19 cellular contexts compared by ENCODE assay signal in genomic region chr1:212903664-212904063, GRCh38. TPM values are rescaled to one million over a fixed set of nuclear protein-coding genes. Genes with fewer than 3 reads are reported as not detected.
DNase-seq lines count a peak whose midpoint lies in the region; ATAC-seq, FAIRE-seq and TF ChIP-seq lines count a peak whose summit lies in the region.
"Had no signal": no experiment of that assay in that cellular context is flagged by ENCODE, and none has a peak within 500 bp of the region (broad histone marks: within the 10 kb centered on the region; RNA-seq: fewer than 3 reads in every experiment).

No MANE protein-coding gene starts in this region.

- TF ChIP-seq POLR2A in HepG2 (IDR thresholded peaks at IDR 0.05; ENCODE audit: insufficient read depth in 1 of 2, low read depth in 2 of 2, low read length in 2 of 2) (no peak), right lobe of liver (IDR thresholded peaks at IDR 0.05) (no peak)

- H3K9ac ChIP-seq in HepG2 (ENCODE audit: insufficient read depth, low read depth, low read length) = no peak overlapping the region
- H3K9ac ChIP-seq in adipocyte (ENCODE audit: low read length) = no peak overlapping the region
- H3K9ac ChIP-seq: BLaER1 had no signal

- POLR2A ChIA-PET in HepG2 (lab: Yijun Ruan, JAX) = no interaction called here

- H3K4me3 ChIP-seq in HepG2 (replicated peaks in 1 of 3; ENCODE audit: insufficient read depth in 1 of 3, low read depth in 2 of 3, low read length in 3 of 3) = no peak overlapping the region
- H3K4me3 ChIP-seq in right lobe of liver = no peak overlapping the region
- no peak overlapping the region for H3K4me3 ChIP-seq in adipocyte (ENCODE audit: low read length)
- H3K4me3 ChIP-seq in HAP-1 = no peak overlapping the region
- H3K4me3 ChIP-seq: BLaER1 had no signal

- WGBS in HepG2 (ENCODE audit: low lambda C conversion rate) = 85% methylated on average over 1 of the region's 1 CpG
- WGBS in right lobe of liver (ENCODE audit: insufficient coverage, low coverage, low lambda C conversion rate, missing lambda C conversion rate) = 90% methylated on average over 1 of the region's 1 CpG

- H3K9me3 ChIP-seq in HepG2 (ENCODE audit: low read length) = peaks cover 11% of the 10 kb centered on the region
- H3K9me3 ChIP-seq in right lobe of liver = no peaks in the 10 kb centered on the region
- H3K9me3 ChIP-seq in adipocyte (ENCODE audit: control insufficient read depth, low read length) = peaks cover 41% of the 10 kb centered on the region
- H3K9me3 ChIP-seq in HAP-1 = peaks cover 3% of the 10 kb centered on the region; the same call in 1 of the 2 replicates

- no TSS peak for BruUV-seq in HepG2 (replicated peaks; lab: Mats Ljungman, UMichigan)

- ATAC-seq in HepG2 (no peak), right lobe of liver (no peak), GM21825 (IDR thresholded peaks at IDR 0.05; ENCODE audit: unreplicated experiment) (no peak)
- ATAC-seq: CD8-positive, alpha-beta T cell had no signal

- H3K36me3 ChIP-seq in HepG2 (replicated peaks in 1 of 2; ENCODE audit: control insufficient read depth in 1 of 2, insufficient read depth in 2 of 2, low read length in 2 of 2) = no peaks in the 10 kb centered on the region; a peak in 1 of 5 replicates
- H3K36me3 ChIP-seq in right lobe of liver = peaks cover 0 to 4% (median 0%) of the 10 kb centered on the region in 4 donors
- H3K36me3 ChIP-seq in adipocyte (ENCODE audit: control insufficient read depth, insufficient read depth, low read length, severe bottlenecking) = peaks cover 18% of the 10 kb centered on the region
- H3K36me3 ChIP-seq in HAP-1 (replicated peaks) = peaks cover 9% of the 10 kb centered on the region; the same call in 1 of the 2 replicates

- CTCF ChIA-PET in HepG2 (lab: Yijun Ruan, JAX; ENCODE audit: low intra/inter-chr PET ratio, low total read pairs) = no interaction called here

- TF ChIP-seq CTCF in HepG2 (CRISPR knock-in tag; IDR thresholded peaks at IDR 0.05) (no peak), right lobe of liver (IDR thresholded peaks at IDR 0.05) (no peak)

- no peak overlapping the region for H2AFZ ChIP-seq in HepG2 (ENCODE audit: low read length)

- intact Hi-C loops in HepG2 (cut with micrococcal nuclease; ENCODE audit: unreplicated experiment) (no loop called here), right lobe of liver (cut with DNase I) (no loop called here)

- no peak for FAIRE-seq in HepG2 (lab: Jason Lieb, UNC)
- FAIRE-seq: H1 had no signal

- H3K27me3 ChIP-seq in HepG2 (ENCODE audit: control insufficient read depth in 1 of 2, insufficient read depth in 2 of 2, low read length in 2 of 2) (no peaks in the 10 kb centered on the region), right lobe of liver (no peaks in the 10 kb centered on the region), adipocyte (replicated peaks; ENCODE audit: control insufficient read depth, insufficient read depth, low read length) (no peaks in the 10 kb centered on the region), HAP-1 (ENCODE audit: low read depth) (no peaks in the 10 kb centered on the region)
- H3K27me3 ChIP-seq: BLaER1 had no signal

- no peak overlapping the region for H3K27ac ChIP-seq in HepG2 (ENCODE audit: extremely low read length, insufficient read depth, low read length)
- no peak overlapping the region for H3K27ac ChIP-seq in right lobe of liver
- H3K27ac ChIP-seq: 22Rv1, BLaER1 had no signal

- DNase-seq in HepG2 (ENCODE audit: low spot score) (no peak), right lobe of liver (no peak), adipocyte (ENCODE audit: low read depth) (peak; percentile 32), iris pigment epithelial cell (ENCODE audit: low read depth) (peak; percentile 12), HAP-1 (ENCODE audit: low spot score in 2 of 2) (no peak), NCI-H146 (lab: John Stamatoyannopoulos, UW) (no peak)
- DNase-seq: Calu3; CD8-positive, alpha-beta T cell; DMS79 treated with DMSO at 0.1 percent for 48 hours; GF-D8; H9; KG1 had no signal

- no peak for TF ChIP-seq RAD21 in HepG2 (CRISPR knock-in tag; IDR thresholded peaks at IDR 0.05)

- TF ChIP-seq EP300 in HepG2 (IDR thresholded peaks at IDR 0.05; ENCODE audit: low read depth in 2 of 2, low read length in 2 of 2) (no peak), HepG2 (CRISPR knock-in tag; IDR thresholded peaks at IDR 0.05; ENCODE audit: borderline replicate concordance) (no peak)

- in situ Hi-C loops in HepG2 (cut with HindIII; ENCODE audit: extremely low pct_ligation_motif_present, low pct_unique_long_range_greater_than_20kb) (no loop called here), HAP-1 (cut with MboI; ENCODE audit: low sequenced_read_pairs) (no loop called here)

- no peak overlapping the region for H3K4me2 ChIP-seq in HepG2 (ENCODE audit: low read depth, low read length)
- H3K4me2 ChIP-seq: BLaER1 had no signal

- H3K4me1 ChIP-seq in HepG2 (ENCODE audit: insufficient read depth, low read length) = no peaks in the 10 kb centered on the region
- no peaks in the 10 kb centered on the region for H3K4me1 ChIP-seq in right lobe of liver
- H3K4me1 ChIP-seq in adipocyte (ENCODE audit: control insufficient read depth, insufficient read depth, low read length) = no peaks in the 10 kb centered on the region
- H3K4me1 ChIP-seq in HAP-1 = peaks cover 13% of the 10 kb centered on the region

- no peaks in the 10 kb centered on the region for H4K20me1 ChIP-seq in HepG2 (ENCODE audit: insufficient read depth, low read length)
- H4K20me1 ChIP-seq: BLaER1 had no signal

- H3K79me2 ChIP-seq in HepG2 (ENCODE audit: insufficient read depth, low read length) = no peaks in the 10 kb centered on the region

RNA-seq across cellular contexts. Expression of gene FLVCR1, which starts 45.6 kb away (rescaled TPM):
- 18.6 and 39.8 TPM in 2 replicates for total RNA-seq in HepG2 (2016; rRNA removed; fragmentation: Illumina TruSeq; extraction: Trizol)
- total RNA-seq in HepG2 (2016; cell fraction: cytosol; rRNA removed; fragmentation: Illumina TruSeq; extraction: Trizol; ENCODE audit: low read depth) = 41.7 and 44.4 TPM in 2 replicates
- 20.2 and 36.6 TPM in 2 replicates for total RNA-seq in HepG2 (2016; cell fraction: insoluble cytoplasmic fraction; rRNA removed; fragmentation: Illumina TruSeq; extraction: Trizol)
- 20.7 and 22.2 TPM in 2 replicates for total RNA-seq in HepG2 (2016; cell fraction: membrane; rRNA removed; fragmentation: Illumina TruSeq; extraction: Trizol)
- total RNA-seq in HepG2 (2016; cell fraction: nucleus; rRNA removed; fragmentation: Illumina TruSeq; extraction: Trizol) = 42.5 and 47.7 TPM in 2 replicates
- 14.8 and 16.0 TPM in 2 replicates for polyA plus RNA-seq in HepG2 (2011; rRNA removed)
- polyA plus RNA-seq in HepG2 (2011; cell fraction: cytosol; rRNA removed) = 6.6 and 8.7 TPM in 2 replicates
- polyA plus RNA-seq in HepG2 (2011; cell fraction: nucleus; rRNA removed) = 15.2 and 15.3 TPM in 2 replicates
- polyA plus RNA-seq in HepG2 (2012) = 11.8 and 22.8 TPM in 2 replicates
- polyA plus RNA-seq in HepG2 (2016; cell fraction: cytosol; fragmentation: Illumina TruSeq; extraction: Trizol; ENCODE audit: low read depth) = 2.5 and 2.7 TPM in 2 replicates
- polyA plus RNA-seq in HepG2 (2016; cell fraction: insoluble cytoplasmic fraction; fragmentation: Illumina TruSeq; extraction: Trizol; ENCODE audit: low read depth) = 12.8 and 14.8 TPM in 2 replicates
- 5.3 and 6.3 TPM in 2 replicates for polyA plus RNA-seq in HepG2 (2016; cell fraction: membrane; fragmentation: Illumina TruSeq; extraction: Trizol; ENCODE audit: low read depth)
- 59.2 and 59.9 TPM in 2 replicates for polyA plus RNA-seq in HepG2 (2016; cell fraction: nucleus; fragmentation: Illumina TruSeq; extraction: Trizol; ENCODE audit: insufficient read depth, low read depth)
- polyA minus RNA-seq in HepG2 (2011; rRNA and poly(A)+ RNA removed; ENCODE audit: low replicate concordance) = 59.0 and 72.7 TPM in 2 replicates
- 20.0 and 25.2 TPM in 2 replicates for polyA minus RNA-seq in HepG2 (2011; cell fraction: cytosol; rRNA and poly(A)+ RNA removed)
- polyA minus RNA-seq in HepG2 (2011; cell fraction: nucleus; rRNA and poly(A)+ RNA removed) = 23.2 and 31.6 TPM in 2 replicates
- total RNA-seq in right lobe of liver = 1 to 10 TPM; 1.6 to 5.8 (median 2.1) TPM

RNA-seq across cellular contexts. Expression of gene VASH2, which starts 46.7 kb away (rescaled TPM):
- 0.74 and 1.00 TPM in 2 replicates for total RNA-seq in HepG2 (2016; rRNA removed; fragmentation: Illumina TruSeq; extraction: Trizol)
- 0.44 and 0.61 TPM in 2 replicates for total RNA-seq in HepG2 (2016; cell fraction: cytosol; rRNA removed; fragmentation: Illumina TruSeq; extraction: Trizol; ENCODE audit: low read depth)
- 0.59 and 1.1 TPM in 2 replicates for total RNA-seq in HepG2 (2016; cell fraction: insoluble cytoplasmic fraction; rRNA removed; fragmentation: Illumina TruSeq; extraction: Trizol)
- 0.65 and 0.76 TPM in 2 replicates for total RNA-seq in HepG2 (2016; cell fraction: membrane; rRNA removed; fragmentation: Illumina TruSeq; extraction: Trizol)
- total RNA-seq in HepG2 (2016; cell fraction: nucleus; rRNA removed; fragmentation: Illumina TruSeq; extraction: Trizol) = 1.6 and 2.0 TPM in 2 replicates
- 0.44 and 0.60 TPM in 2 replicates for polyA plus RNA-seq in HepG2 (2011; rRNA removed)
- polyA plus RNA-seq in HepG2 (2011; cell fraction: cytosol; rRNA removed) = 0.21 and 0.33 TPM in 2 replicates
- 1.6 and 1.8 TPM in 2 replicates for polyA plus RNA-seq in HepG2 (2011; cell fraction: nucleus; rRNA removed)
- polyA plus RNA-seq in HepG2 (2012) = 0.51 and 0.68 TPM in 2 replicates
- 0.14 and 0.27 TPM in 2 replicates for polyA plus RNA-seq in HepG2 (2016; cell fraction: cytosol; fragmentation: Illumina TruSeq; extraction: Trizol; ENCODE audit: low read depth)
- polyA plus RNA-seq in HepG2 (2016; cell fraction: insoluble cytoplasmic fraction; fragmentation: Illumina TruSeq; extraction: Trizol; ENCODE audit: low read depth) = 1.1 and 1.3 TPM in 2 replicates
- polyA plus RNA-seq in HepG2 (2016; cell fraction: membrane; fragmentation: Illumina TruSeq; extraction: Trizol; ENCODE audit: low read depth) = 0.55 and 0.78 TPM in 2 replicates
- 2.2 and 2.6 TPM in 2 replicates for polyA plus RNA-seq in HepG2 (2016; cell fraction: nucleus; fragmentation: Illumina TruSeq; extraction: Trizol; ENCODE audit: insufficient read depth, low read depth)
- polyA minus RNA-seq in HepG2 (2011; rRNA and poly(A)+ RNA removed; ENCODE audit: low replicate concordance) = 3.1 and 3.3 TPM in 2 replicates
- 0.40 and 0.62 TPM in 2 replicates for polyA minus RNA-seq in HepG2 (2011; cell fraction: cytosol; rRNA and poly(A)+ RNA removed)
- 3.0 and 3.5 TPM in 2 replicates for polyA minus RNA-seq in HepG2 (2011; cell fraction: nucleus; rRNA and poly(A)+ RNA removed)
- total RNA-seq in right lobe of liver = under 1 TPM in 3 of 6 experiments, not detected in 3; 0.04 to 0.32 (median 0.07) TPM
- total RNA-seq: CD8-positive, alpha-beta T cell had no signal
- polyA plus RNA-seq: IgD-negative memory B cell had no signal

RNA-seq across cellular contexts. Expression of gene SPATA45, which starts 56.2 kb away (rescaled TPM):
- 0.64 and 0.86 TPM in 2 replicates for total RNA-seq in HepG2 (2016; rRNA removed; fragmentation: Illumina TruSeq; extraction: Trizol)
- 1.1 and 1.2 TPM in 2 replicates for total RNA-seq in HepG2 (2016; cell fraction: cytosol; rRNA removed; fragmentation: Illumina TruSeq; extraction: Trizol; ENCODE audit: low read depth)
- total RNA-seq in HepG2 (2016; cell fraction: insoluble cytoplasmic fraction; rRNA removed; fragmentation: Illumina TruSeq; extraction: Trizol) = not detected in 2 replicates
- total RNA-seq in HepG2 (2016; cell fraction: membrane; rRNA removed; fragmentation: Illumina TruSeq; extraction: Trizol) = 0.62 and 1.3 TPM in 2 replicates
- not detected in 2 replicates for total RNA-seq in HepG2 (2016; cell fraction: nucleus; rRNA removed; fragmentation: Illumina TruSeq; extraction: Trizol)
- 0.17 TPM in 1 of 2 replicates, not detected in the other for polyA plus RNA-seq in HepG2 (2011; rRNA removed)
- polyA plus RNA-seq in HepG2 (2011; cell fraction: cytosol; rRNA removed) = not detected in 2 replicates
- not detected in 2 replicates for polyA plus RNA-seq in HepG2 (2011; cell fraction: nucleus; rRNA removed)
- 0.51 TPM in 1 of 2 replicates, not detected in the other for polyA plus RNA-seq in HepG2 (2012)
- 0.93 TPM in 1 of 2 replicates, not detected in the other for polyA plus RNA-seq in HepG2 (2016; cell fraction: cytosol; fragmentation: Illumina TruSeq; extraction: Trizol; ENCODE audit: low read depth)
- polyA plus RNA-seq in HepG2 (2016; cell fraction: insoluble cytoplasmic fraction; fragmentation: Illumina TruSeq; extraction: Trizol; ENCODE audit: low read depth) = not detected in 2 replicates
- 0.42 and 0.63 TPM in 2 replicates for polyA plus RNA-seq in HepG2 (2016; cell fraction: membrane; fragmentation: Illumina TruSeq; extraction: Trizol; ENCODE audit: low read depth)
- polyA plus RNA-seq in HepG2 (2016; cell fraction: nucleus; fragmentation: Illumina TruSeq; extraction: Trizol; ENCODE audit: insufficient read depth, low read depth) = not detected in 2 replicates
- polyA minus RNA-seq in HepG2 (2011; rRNA and poly(A)+ RNA removed; ENCODE audit: low replicate concordance) = not detected in 2 replicates
- not detected in 2 replicates for polyA minus RNA-seq in HepG2 (2011; cell fraction: cytosol; rRNA and poly(A)+ RNA removed)
- not detected in 2 replicates for polyA minus RNA-seq in HepG2 (2011; cell fraction: nucleus; rRNA and poly(A)+ RNA removed)
- 1 to 10 TPM in 1 of 6 experiments, not detected in 5; 1.2 TPM for total RNA-seq in right lobe of liver
- total RNA-seq: CD8-positive, alpha-beta T cell; HT1080 had no signal
- polyA plus RNA-seq: AG04450 had no signal

Comparison
In these comparisons a context has a peak if more than half of its experiments do, and no peak if none do; other contexts are left out.
1. DNase-seq: peak in adipocyte (single experiment) and iris pigment epithelial cell (single experiment); none in HepG2 (single experiment), right lobe of liver (0 of 3), HAP-1 (0 of 2) and NCI-H146 (single experiment).